In genomic region chr17:72931635-72932034, GRCh38 we compare ENCODE assay signal across 15 cellular contexts.
DNase-seq lines count a peak whose midpoint lies in the region; ATAC-seq and TF ChIP-seq lines count a peak whose summit lies in the region.
"Had no signal": no experiment of that assay in that cellular context is flagged by ENCODE, and none has a peak within 500 bp of the region (broad histone marks: within the 10 kb centered on the region; RNA-seq: fewer than 3 reads in every experiment).

No MANE protein-coding gene starts in this region.

- intact Hi-C loops in naive thymus-derived CD4-positive, alpha-beta T cell (cut with micrococcal nuclease): no loop called here

- H3K9me3 Mint-ChIP-seq in naive thymus-derived CD4-positive, alpha-beta T cell: peaks cover 0 to 5% (median 0%) of the 10 kb centered on the region in 11 donors
- H3K9me3 Mint-ChIP-seq in endothelial cell (ENCODE audit: unreplicated experiment): no peaks in the 10 kb centered on the region

- POLR2A ChIA-PET in naive thymus-derived CD4-positive, alpha-beta T cell (lab: Charles Lee): no interaction called here

- H3K27ac ChIP-seq in naive thymus-derived CD4-positive, alpha-beta T cell (ENCODE audit: low read depth, low read length): no peak overlapping the region
- H3K27ac ChIP-seq: A549, foreskin keratinocyte had no signal

- peaks cover 0 to 22% (median 9%) of the 10 kb centered on the region in 5 donors for H3K36me3 Mint-ChIP-seq in naive thymus-derived CD4-positive, alpha-beta T cell
- H3K36me3 Mint-ChIP-seq in endothelial cell (ENCODE audit: low read depth, unreplicated experiment): no peaks in the 10 kb centered on the region

- peak; percentile 3 for DNase-seq in activated CD4-positive, alpha-beta T cell treated with anti-CD3 and anti-CD28 coated beads for 48 hours
- no peak for DNase-seq in activated CD4-positive, alpha-beta T cell treated with anti-CD3 and anti-CD28 coated beads for 4 hours
- no peak for DNase-seq in naive thymus-derived CD4-positive, alpha-beta T cell
- DNase-seq in H7 (no peak), endothelial cell (ENCODE audit: low spot score) (no peak), NCI-H69 (lab: John Stamatoyannopoulos, UW) (no peak)
- DNase-seq: activated gamma-delta T cell treated with Interleukin-2 at 50 U/mL for 16 hours; COR-L47; effector CD4-positive, alpha-beta T cell; foreskin keratinocyte; mesenchymal stem cell; NCI-H2081 treated with DMSO at 0.1 percent for 48 hours had no signal

- no peak overlapping the region for H3K4me3 Mint-ChIP-seq in naive thymus-derived CD4-positive, alpha-beta T cell
- H3K4me3 Mint-ChIP-seq in endothelial cell (ENCODE audit: unreplicated experiment): no peak overlapping the region

- no peaks in the 10 kb centered on the region for H3K36me3 ChIP-seq in naive thymus-derived CD4-positive, alpha-beta T cell (ENCODE audit: control insufficient read depth in 2 of 3, insufficient read depth in 3 of 3, low read length in 3 of 3)
- no peaks in the 10 kb centered on the region for H3K36me3 ChIP-seq in H7 (replicated peaks; ENCODE audit: control insufficient read depth, insufficient read depth, low read length)

- no peak for TF ChIP-seq CTCF in endothelial cell (IDR thresholded peaks at IDR 0.05; ENCODE audit: unreplicated experiment)

- peak overlapping the region in 6 of 9 donors; percentile 1 to 74 (median 18) for H3K27ac Mint-ChIP-seq in naive thymus-derived CD4-positive, alpha-beta T cell
- H3K27ac Mint-ChIP-seq in endothelial cell (ENCODE audit: unreplicated experiment): no peak overlapping the region

- no peaks in the 10 kb centered on the region for H3K27me3 Mint-ChIP-seq in naive thymus-derived CD4-positive, alpha-beta T cell
- no peaks in the 10 kb centered on the region for H3K27me3 Mint-ChIP-seq in endothelial cell (ENCODE audit: unreplicated experiment)

- ATAC-seq in GM19351 (IDR thresholded peaks at IDR 0.05; ENCODE audit: unreplicated experiment) (peak; percentile 65), HG03280 (IDR thresholded peaks at IDR 0.05; ENCODE audit: unreplicated experiment) (peak; percentile 47)
- no peak for ATAC-seq in naive thymus-derived CD4-positive, alpha-beta T cell
- ATAC-seq: foreskin keratinocyte had no signal

- H3K9me3 ChIP-seq in naive thymus-derived CD4-positive, alpha-beta T cell (ENCODE audit: control insufficient read depth in 2 of 3, low read length in 3 of 3): no peaks in the 10 kb centered on the region
- H3K9me3 ChIP-seq: A549 had no signal

- no peaks in the 10 kb centered on the region for H3K27me3 ChIP-seq in naive thymus-derived CD4-positive, alpha-beta T cell (ENCODE audit: control insufficient read depth in 2 of 2, insufficient read depth in 2 of 2, low read length in 2 of 2)
- H3K27me3 ChIP-seq in H7 (ENCODE audit: control insufficient read depth, insufficient read depth, low read length): no peaks in the 10 kb centered on the region
- H3K27me3 ChIP-seq: foreskin keratinocyte had no signal

- CTCF ChIA-PET in naive thymus-derived CD4-positive, alpha-beta T cell (lab: Charles Lee): no interaction called here

- H3K4me1 Mint-ChIP-seq in naive thymus-derived CD4-positive, alpha-beta T cell: peaks cover 15 to 26% (median 17%) of the 10 kb centered on the region in 7 donors
- peaks cover 11% of the 10 kb centered on the region for H3K4me1 Mint-ChIP-seq in endothelial cell (ENCODE audit: unreplicated experiment)

- no peak overlapping the region for H3K4me3 ChIP-seq in naive thymus-derived CD4-positive, alpha-beta T cell (ENCODE audit: low read length)
- no peak overlapping the region for H3K4me3 ChIP-seq in H7 (ENCODE audit: insufficient read depth, low read depth, low read length)
- H3K4me3 ChIP-seq: A549 had no signal

- H3K4me1 ChIP-seq in naive thymus-derived CD4-positive, alpha-beta T cell (ENCODE audit: control insufficient read depth in 2 of 2, insufficient read depth in 2 of 2, low read length in 2 of 2): no peaks in the 10 kb centered on the region
- H3K4me1 ChIP-seq: A549, foreskin keratinocyte had no signal
